Comparison of ENCODE assay signal across 9 cellular contexts in the genomic region with DNA sequence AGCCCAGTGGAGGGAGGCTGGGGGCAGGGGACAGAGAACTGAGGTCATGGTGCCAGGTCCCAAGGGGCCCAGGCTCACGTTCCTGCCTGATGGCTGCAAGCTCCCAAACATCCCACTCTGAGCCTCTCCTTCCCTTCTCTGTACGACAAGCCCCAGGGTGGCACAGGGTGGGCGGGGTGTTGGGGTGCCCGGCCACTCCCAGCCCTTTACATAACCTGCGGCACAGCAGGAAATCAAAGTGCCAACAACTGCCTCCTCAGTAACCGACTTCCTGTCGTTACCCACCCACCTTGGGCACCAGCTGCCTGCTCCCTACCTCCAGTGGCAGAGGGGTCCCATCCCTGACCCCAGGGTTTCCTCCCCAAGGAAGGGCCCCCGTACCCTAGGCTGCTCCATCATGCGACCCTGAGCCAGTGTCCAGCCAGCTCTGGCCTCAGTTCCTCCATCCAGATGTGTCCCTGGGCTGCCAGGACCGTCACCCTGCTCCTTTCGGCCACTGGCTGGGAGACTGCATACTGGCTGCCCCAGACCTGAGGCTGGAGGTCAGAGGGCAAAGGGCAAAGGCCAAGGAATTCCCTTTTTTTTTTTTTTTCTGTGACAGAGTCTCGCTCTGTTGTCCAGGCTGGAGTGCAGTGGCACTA. TPM values are rescaled to one million over a fixed set of nuclear protein-coding genes. Genes with fewer than 3 reads are reported as not detected.
DNase-seq lines count a peak whose midpoint lies in the region; ATAC-seq and TF ChIP-seq lines count a peak whose summit lies in the region.
"Had no signal": no experiment of that assay in that cellular context is flagged by ENCODE, and none has a peak within 500 bp of the region (broad histone marks: within the 10 kb centered on the region; RNA-seq: fewer than 3 reads in every experiment).

No MANE protein-coding gene starts in this region.

- no peak for TF ChIP-seq CTCF in Loucy (conservative IDR thresholded peaks at IDR 0.05; ENCODE audit: low read length)
- TF ChIP-seq CTCF in right atrium auricular region (IDR thresholded peaks at IDR 0.05) = no peak

- WGBS in trophoblast cell (ENCODE audit: extremely low coverage, insufficient coverage, insufficient read length) = no CpG with 5 or more reads among the region's 12 CpGs

- H3K4me3 ChIP-seq in Loucy (ENCODE audit: low read length, poor library complexity, severe bottlenecking) (peak overlapping the region; percentile 69), right atrium auricular region (no peak overlapping the region), trophoblast cell (ENCODE audit: low read depth, low read length) (no peak overlapping the region)

- no peaks in the 10 kb centered on the region for H4K20me1 ChIP-seq in Loucy (ENCODE audit: insufficient read depth, low read length, poor library complexity, severe bottlenecking)

- peak overlapping the region; percentile 92 to 95 for H3K27ac ChIP-seq in right atrium auricular region
- H3K27ac ChIP-seq in trophoblast cell (ENCODE audit: low read depth, low read length) = no peak overlapping the region

- H3K36me3 ChIP-seq in Loucy (ENCODE audit: insufficient read depth, low read length) (no peaks in the 10 kb centered on the region), right atrium auricular region (no peaks in the 10 kb centered on the region), trophoblast cell (ENCODE audit: control insufficient read depth in 1 of 2, insufficient read depth in 2 of 2, low read length in 2 of 2) (no peaks in the 10 kb centered on the region)

- no peaks in the 10 kb centered on the region for H3K79me2 ChIP-seq in Loucy (ENCODE audit: insufficient read depth, low read length)
- H3K79me2 ChIP-seq in trophoblast cell (ENCODE audit: control insufficient read depth, insufficient read depth, low read length, poor library complexity) = no peaks in the 10 kb centered on the region

- H2BK120ac ChIP-seq in trophoblast cell (ENCODE audit: insufficient read depth, low read length, poor library complexity) = no peak overlapping the region

- no peak overlapping the region for H3K14ac ChIP-seq in trophoblast cell (ENCODE audit: low read length)

- H3K4me3 Mint-ChIP-seq in stimulated activated memory B cell treated with anti-CD40 and anti-IgM and Interleukin-4, amounts not matched to agents 10 μg/mL and 1 μg/mL and 100 μg/mL, for 72 hours = no peak overlapping the region

- no peak overlapping the region for H2BK12ac ChIP-seq in trophoblast cell (ENCODE audit: low read length)

- no peak overlapping the region for H3K23ac ChIP-seq in trophoblast cell (ENCODE audit: low read length)

- H2BK5ac ChIP-seq in trophoblast cell (ENCODE audit: low read depth, low read length, poor library complexity) = no peak overlapping the region

- no peak overlapping the region for H3K27ac Mint-ChIP-seq in stimulated activated memory B cell treated with anti-CD40 and anti-IgM and Interleukin-4, amounts not matched to agents 10 μg/mL and 1 μg/mL and 100 μg/mL, for 72 hours

- no peaks in the 10 kb centered on the region for H3K27me3 ChIP-seq in Loucy (ENCODE audit: insufficient read depth, low read length, poor library complexity, severe bottlenecking)
- H3K27me3 ChIP-seq in right atrium auricular region = no peaks in the 10 kb centered on the region
- no peaks in the 10 kb centered on the region for H3K27me3 ChIP-seq in trophoblast cell (ENCODE audit: insufficient read depth, low read length)

- no peaks in the 10 kb centered on the region for H3K9me3 Mint-ChIP-seq in stimulated activated memory B cell treated with anti-CD40 and anti-IgM and Interleukin-4, amounts not matched to agents 10 μg/mL and 1 μg/mL and 100 μg/mL, for 72 hours

- no peak overlapping the region for H3K18ac ChIP-seq in trophoblast cell (ENCODE audit: low read length)

- H4K8ac ChIP-seq in trophoblast cell (ENCODE audit: low read depth, low read length) = no peak overlapping the region

- no peak overlapping the region for H2AK5ac ChIP-seq in trophoblast cell (ENCODE audit: low read length)

- H3K4me2 ChIP-seq in Loucy (ENCODE audit: low read depth, low read length, poor library complexity, severe bottlenecking) (peak overlapping the region; percentile 80), trophoblast cell (ENCODE audit: low read length) (no peak overlapping the region)
- H3K4me2 ChIP-seq: SK-N-SH had no signal

- H2AFZ ChIP-seq in Loucy (ENCODE audit: low read length) (0 out of 2 replicates have a peak overlapping the region, but pooled peaks have one; percentile 37), trophoblast cell (ENCODE audit: insufficient read depth, low read length, poor library complexity) (no peak overlapping the region)

- H3K4me1 Mint-ChIP-seq in stimulated activated memory B cell treated with anti-CD40 and anti-IgM and Interleukin-4, amounts not matched to agents 10 μg/mL and 1 μg/mL and 100 μg/mL, for 72 hours = peaks cover 6% of the 10 kb centered on the region

- H3K9ac ChIP-seq in Loucy (ENCODE audit: low read depth, low read length, poor library complexity, severe bottlenecking) (peak overlapping the region; percentile 71), trophoblast cell (ENCODE audit: low read length) (no peak overlapping the region)
- H3K9ac ChIP-seq: SK-N-SH had no signal

- no peak overlapping the region for H4K91ac ChIP-seq in trophoblast cell (ENCODE audit: low read depth, low read length)

- H3K79me1 ChIP-seq in trophoblast cell (ENCODE audit: low read length) = no peaks in the 10 kb centered on the region

- DNase-seq in activated T-cell treated with anti-CD3 and anti-CD28 coated beads for 24 hours (ENCODE audit: low read depth) (peak; percentile 24), right atrium auricular region (ENCODE audit: low spot score) (no peak), MV-4-11 (lab: John Stamatoyannopoulos, UW) (no peak), germinal center (ENCODE audit: low spot score) (no peak), trophoblast cell (no peak)
- DNase-seq: SK-N-SH had no signal

- H4K12ac ChIP-seq in trophoblast cell (ENCODE audit: low read depth, low read length) = no peak overlapping the region

- no peaks in the 10 kb centered on the region for H3K9me3 ChIP-seq in Loucy (ENCODE audit: insufficient read depth, low read depth, low read length)
- no peaks in the 10 kb centered on the region for H3K9me3 ChIP-seq in right atrium auricular region
- H3K9me3 ChIP-seq in trophoblast cell (ENCODE audit: insufficient read depth, low read depth, low read length) = peaks cover 2% of the 10 kb centered on the region
- H3K9me3 ChIP-seq: SK-N-SH had no signal

- peaks cover 31% of the 10 kb centered on the region for H3K4me1 ChIP-seq in Loucy (ENCODE audit: insufficient read depth, low read length, poor library complexity, severe bottlenecking)
- H3K4me1 ChIP-seq in right atrium auricular region = peaks cover 0 to 52% of the 10 kb centered on the region in 2 donors
- H3K4me1 ChIP-seq in trophoblast cell (ENCODE audit: control insufficient read depth in 1 of 2, insufficient read depth in 2 of 2, low read length in 2 of 2) = no peaks in the 10 kb centered on the region

- H3K36me3 Mint-ChIP-seq in stimulated activated memory B cell treated with anti-CD40 and anti-IgM and Interleukin-4, amounts not matched to agents 10 μg/mL and 1 μg/mL and 100 μg/mL, for 72 hours = no peaks in the 10 kb centered on the region

- peak; percentile 24 for ATAC-seq in stimulated activated memory B cell treated with anti-CD40 and anti-IgM and Interleukin-4, amounts not matched to agents 10 μg/mL and 1 μg/mL and 100 μg/mL, for 72 hours
- ATAC-seq in HG03460 (IDR thresholded peaks at IDR 0.05; ENCODE audit: unreplicated experiment) = no peak

- peaks cover 79% of the 10 kb centered on the region for H3K27me3 Mint-ChIP-seq in stimulated activated memory B cell treated with anti-CD40 and anti-IgM and Interleukin-4, amounts not matched to agents 10 μg/mL and 1 μg/mL and 100 μg/mL, for 72 hours

- H3K4ac ChIP-seq in trophoblast cell (ENCODE audit: low read depth, low read length) = no peak overlapping the region

- H3F3A ChIP-seq in Loucy (ENCODE audit: low read depth) = no peaks in the 10 kb centered on the region

- H3K9me2 ChIP-seq in Loucy (replicated peaks; ENCODE audit: low read depth, low read length) = no peaks in the 10 kb centered on the region
- H3K9me2 ChIP-seq: SK-N-SH had no signal

RNA-seq across cellular contexts. Expression of a gene that starts 27.7 kb away (rescaled TPM):
- 100 to 1,000 TPM; 111 to 196 TPM for total RNA-seq in right atrium auricular region
- polyA plus RNA-seq in trophoblast cell (2013) = 5.4 and 6.1 TPM in 2 replicates
